In the genomic region with DNA sequence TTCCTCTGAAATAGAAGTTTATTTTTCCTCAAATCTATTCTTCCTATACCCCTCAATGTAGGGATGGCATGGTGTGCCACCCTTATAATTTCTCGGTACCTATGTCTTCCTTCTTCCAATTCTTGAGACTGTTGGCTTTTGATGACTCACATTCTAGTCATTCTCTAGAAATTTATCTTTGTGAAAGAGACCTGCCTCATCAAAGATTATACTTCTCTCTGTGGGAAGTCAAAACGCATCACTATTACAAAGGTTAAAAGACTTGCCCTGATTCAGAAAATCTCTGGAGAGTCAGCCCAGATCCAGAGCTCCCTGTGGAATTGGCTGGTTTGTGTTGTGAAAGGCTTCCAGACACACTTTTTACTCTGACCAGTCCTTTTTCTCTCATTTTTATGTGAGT, we compare ENCODE assay signal across 12 cellular contexts.
"Had no signal": no experiment of that assay in that cellular context is flagged by ENCODE, and none has a peak within 500 bp of the region (broad histone marks: within the 10 kb centered on the region; RNA-seq: fewer than 3 reads in every experiment).

No MANE protein-coding gene starts in this region.

- H3K9me3 ChIP-seq: psoas muscle, sigmoid colon, transverse colon had no signal

- H3K4me3 ChIP-seq: psoas muscle, sigmoid colon, transverse colon had no signal

- H3K36me3 ChIP-seq: sigmoid colon, transverse colon had no signal

- H3K4me1 ChIP-seq: psoas muscle, sigmoid colon, transverse colon had no signal

- H3K27ac ChIP-seq: psoas muscle, sigmoid colon, transverse colon, VCaP had no signal

- H3K27me3 ChIP-seq: sigmoid colon, transverse colon had no signal

- DNase-seq: activated CD8-positive, alpha-beta T cell treated with anti-CD3 and anti-CD28 coated beads for 36 hours; activated naive CD4-positive, alpha-beta T cell treated with anti-CD3 and anti-CD28 coated beads, Interleukin-2, amount 10 ng/mL, durations not matched to agents 7 days and 5 days; cerebellar nuclear complex; endodermal cell; psoas muscle; sigmoid colon; stimulated activated CD4-positive, alpha-beta T cell treated with anti-CD3 and anti-CD28 coated beads, Interleukin-2, amount 100 ng/mL, for 24 hours; stimulated activated naive CD4-positive, alpha-beta T cell; substantia nigra; T-helper 9 cell; transverse colon had no signal
